13 cellular contexts compared by ENCODE assay signal in genomic region chr11:104830080-104830479, GRCh38.
DNase-seq lines count a peak whose midpoint lies in the region; ATAC-seq and TF ChIP-seq lines count a peak whose summit lies in the region.
"Had no signal": no experiment of that assay in that cellular context is flagged by ENCODE, and none has a peak within 500 bp of the region (broad histone marks: within the 10 kb centered on the region; RNA-seq: fewer than 3 reads in every experiment).

No MANE protein-coding gene starts in this region.

- peak; percentile 24 for DNase-seq in AG08395 (ENCODE audit: low spot score)
- peak; percentile 5 for DNase-seq in HPDE6-E6E7 (ENCODE audit: extremely low spot score)
- DNase-seq in brain microvascular endothelial cell, result peak; percentile 35
- peak; percentile 41 for DNase-seq in kidney glomerular epithelial cell (lab: John Stamatoyannopoulos, UW)
- no peak for DNase-seq in NCI-H1105 treated with DMSO at 0.1 percent for 48 hours (lab: John Stamatoyannopoulos, UW)
- DNase-seq in putamen (ENCODE audit: low spot score), result no peak
- no peak for DNase-seq in uterus
- DNase-seq: activated B cell treated with CpG ODN at 0.5 μM for 24 hours; activated T-cell treated with anti-CD3 and anti-CD28 coated beads, Interleukin-2, amount 50 U/mL, for 24 hours; kidney; NCI-H774; nucleus accumbens had no signal

- TF ChIP-seq POLR2A in uterus (IDR thresholded peaks at IDR 0.05), result no peak

- H3K9me3 ChIP-seq in uterus, result no peaks in the 10 kb centered on the region

- H3K4me1 ChIP-seq in uterus, result no peaks in the 10 kb centered on the region

- in situ Hi-C loops in brain microvascular endothelial cell (cut with HindIII; ENCODE audit: low pct_ligation_motif_present, low sequenced_read_pairs), result no loop called here

- intact Hi-C loops in uterus (cut with DNase I; ENCODE audit: low total_unique reads), result no loop called here

- no peaks in the 10 kb centered on the region for H3K36me3 ChIP-seq in brain microvascular endothelial cell (replicated peaks)
- H3K36me3 ChIP-seq in uterus, result no peaks in the 10 kb centered on the region

- H3K27ac ChIP-seq in brain microvascular endothelial cell (no peak overlapping the region), uterus (no peak overlapping the region)

- no peak for ATAC-seq in HG03442 (IDR thresholded peaks at IDR 0.05; ENCODE audit: unreplicated experiment)

- H3K4me3 ChIP-seq in brain microvascular endothelial cell (ENCODE audit: low read depth, low read length) (no peak overlapping the region), uterus (no peak overlapping the region)

- H3K27me3 ChIP-seq in brain microvascular endothelial cell (replicated peaks), result no peaks in the 10 kb centered on the region
- H3K27me3 ChIP-seq in uterus, result no peaks in the 10 kb centered on the region

- TF ChIP-seq CTCF in brain microvascular endothelial cell (IDR thresholded peaks at IDR 0.05; ENCODE audit: low read depth, low read length, missing control alignments) (no peak), uterus (IDR thresholded peaks at IDR 0.05) (no peak)

Comparison
In these comparisons a context has a peak if more than half of its experiments do, and no peak if none do; other contexts are left out.
1. DNase-seq: peak in AG08395 (single experiment), HPDE6-E6E7 (single experiment), brain microvascular endothelial cell (single experiment) and kidney glomerular epithelial cell (single experiment); none in NCI-H1105 treated with DMSO at 0.1 percent for 48 hours (single experiment), putamen (single experiment) and uterus (0 of 2).